ENCODE assay signal across 1 cellular context in genomic region chr16:8108991-8109509, GRCh38.
TF ChIP-seq lines count a peak whose summit lies in the region.

No MANE protein-coding gene starts in this region.

TF ChIP-seq in K562, 482 proteins besides CTCF, POLR2A, EP300 and RAD21 (continued from another document):
- TF ChIP-seq ARID4B (CRISPR knock-in tag; IDR thresholded peaks at IDR 0.05): 0 out of 2 replicates have a peak, but pooled peaks have one; percentile 8
- 0 out of 2 replicates have a peak, but pooled peaks have one; percentile 27 for TF ChIP-seq AFF4 (CRISPR knock-in tag; IDR thresholded peaks at IDR 0.05)
- peak in 1 of 2 experiments; percentile 10 for TF ChIP-seq E2F6 (IDR thresholded peaks at IDR 0.05; ENCODE audit: borderline replicate concordance in 1 of 2, extremely low read depth in 1 of 2, insufficient read depth in 1 of 2, insufficient read length in 1 of 2, low read depth in 1 of 2, low read length in 1 of 2, poor library complexity in 1 of 2, severe bottlenecking in 1 of 2)
- peak; percentile 83 for TF ChIP-seq NR2F6 (CRISPR knock-in tag; IDR thresholded peaks at IDR 0.05)
- no peak for TF ChIP-seq MCM7 (IDR thresholded peaks at IDR 0.05)
- no peak for TF ChIP-seq ZNF512 (tag; IDR thresholded peaks at IDR 0.05)
- no peak for TF ChIP-seq NFXL1 (CRISPR knock-in tag; IDR thresholded peaks at IDR 0.05)
- no peak for TF ChIP-seq ZNF324 (CRISPR knock-in tag; IDR thresholded peaks at IDR 0.05)
- 0 out of 2 replicates have a peak, but pooled peaks have one; percentile 33 for TF ChIP-seq HDAC2 (IDR thresholded peaks at IDR 0.05)
- peak; percentile 4 for TF ChIP-seq CHD1 (IDR thresholded peaks at IDR 0.05; ENCODE audit: low read length)
- peak; percentile 73; the same call in 1 of the 2 replicates for TF ChIP-seq ZBTB26 (CRISPR knock-in tag; IDR thresholded peaks at IDR 0.05)
- TF ChIP-seq ERF (CRISPR knock-in tag; IDR thresholded peaks at IDR 0.05): 0 out of 2 replicates have a peak, but pooled peaks have one; percentile 20
- TF ChIP-seq ZNF311 (CRISPR knock-in tag; IDR thresholded peaks at IDR 0.05): no peak
- TF ChIP-seq CEBPG (CRISPR knock-in tag; IDR thresholded peaks at IDR 0.05): no peak
- no peak for TF ChIP-seq CEBPG (tag; conservative IDR thresholded peaks at IDR 0.05 in 1 of 2, IDR thresholded peaks at IDR 0.05 in 1 of 2)
- TF ChIP-seq SOX6 (IDR thresholded peaks at IDR 0.05): no peak
